ENCODE assay signal across 8 cellular contexts in genomic region chr1:1040004-1040991, GRCh38. TPM values are rescaled to one million over a fixed set of nuclear protein-coding genes. Genes with fewer than 3 reads are reported as not detected.
DNase-seq lines count a peak whose midpoint lies in the region; ATAC-seq lines count a peak whose summit lies in the region.

No MANE protein-coding gene starts in this region.

- H3K4me3 ChIP-seq in mesendoderm (ENCODE audit: low read length): no peak overlapping the region

- peak; percentile 51 for ATAC-seq in GM19035 (IDR thresholded peaks at IDR 0.05; ENCODE audit: unreplicated experiment)

- H3K27me3 ChIP-seq in mesendoderm (ENCODE audit: insufficient read depth, low read length, poor library complexity): no peaks in the 10 kb centered on the region

- no peak overlapping the region for H2BK15ac ChIP-seq in mesendoderm (replicated peaks; ENCODE audit: low read depth)

- no peak overlapping the region for H4K8ac ChIP-seq in mesendoderm (ENCODE audit: low read depth, low read length)

- H3K79me2 ChIP-seq in mesendoderm (ENCODE audit: control insufficient read depth, insufficient read depth, low read length): no peaks in the 10 kb centered on the region

- peaks cover 3% of the 10 kb centered on the region for H3K36me3 ChIP-seq in mesendoderm (ENCODE audit: control insufficient read depth, insufficient read depth, low read length)

- peak; percentile 98 for DNase-seq in AG08396 (ENCODE audit: low spot score)
- DNase-seq in NCI-H2171 (lab: John Stamatoyannopoulos, UW): peak; percentile 87
- DNase-seq in activated CD8-positive, alpha-beta memory T cell treated with anti-CD3 and anti-CD28 coated beads for 4 hours (ENCODE audit: low read depth in 2 of 2): peak; percentile 47 to 57
- DNase-seq in effector CD4-positive, alpha-beta T cell: peak; percentile 73
- DNase-seq in mesendoderm: peak; percentile 96
- peak; percentile 70 to 71 for DNase-seq in stimulated activated CD8-positive, alpha-beta memory T cell treated with anti-CD3 and anti-CD28 coated beads, Interleukin-15, amount 100 ng/mL, for 48 hours (ENCODE audit: low read depth in 2 of 2)
- DNase-seq in GOT3 (lab: John Stamatoyannopoulos, UW): no peak

- peak overlapping the region; percentile 76 for H3K56ac ChIP-seq in mesendoderm (ENCODE audit: low read length)

- WGBS in mesendoderm (ENCODE audit: extremely low coverage, insufficient coverage, low lambda C conversion rate): no CpG with 5 or more reads among the region's 99 CpGs

- no peak overlapping the region for H3K4ac ChIP-seq in mesendoderm (ENCODE audit: low read depth, low read length)

- peak overlapping the region; percentile 56 for H3K9ac ChIP-seq in mesendoderm (ENCODE audit: low read length)

- no peak overlapping the region for H3K18ac ChIP-seq in mesendoderm (ENCODE audit: low read length)

- no peak overlapping the region for H2BK5ac ChIP-seq in mesendoderm (ENCODE audit: low read length)

- peak overlapping the region; percentile 66 for H3K23ac ChIP-seq in mesendoderm (ENCODE audit: low read length)

- no peak overlapping the region for H4K5ac ChIP-seq in mesendoderm (ENCODE audit: low read length)

- H3K4me2 ChIP-seq in mesendoderm (ENCODE audit: low read length): peak overlapping the region; percentile 52

- no peaks in the 10 kb centered on the region for H3K79me1 ChIP-seq in mesendoderm (ENCODE audit: low read length)

- no peak overlapping the region for H3K27ac ChIP-seq in mesendoderm (ENCODE audit: low read depth, low read length)

- no peak overlapping the region for H2AK5ac ChIP-seq in mesendoderm (ENCODE audit: low read length)

- H2BK120ac ChIP-seq in mesendoderm (ENCODE audit: low read depth, low read length): no peak overlapping the region

- H3K4me1 ChIP-seq in mesendoderm (ENCODE audit: control insufficient read depth, low read depth, low read length): no peaks in the 10 kb centered on the region

RNA-seq across cellular contexts. Expression of gene AGRN, which starts 20.4 kb away (rescaled TPM):
- 26.7 TPM for polyA plus RNA-seq in mesendoderm (2013, experiment 1 of 2)
- polyA plus RNA-seq in mesendoderm (2013, experiment 2 of 2): 26.6 TPM

RNA-seq across cellular contexts. Expression of gene ISG15, which starts 27.0 kb away (rescaled TPM):
- 13.2 TPM for polyA plus RNA-seq in mesendoderm (2013, experiment 1 of 2)
- polyA plus RNA-seq in mesendoderm (2013, experiment 2 of 2): 12.9 TPM

RNA-seq across cellular contexts. Expression of gene RNF223, which starts 33.8 kb away (rescaled TPM):
- not detected for polyA plus RNA-seq in mesendoderm (2013, experiment 1 of 2)
- not detected for polyA plus RNA-seq in mesendoderm (2013, experiment 2 of 2)

RNA-seq across cellular contexts. Expression of gene HES4, which starts 40.4 kb away (rescaled TPM):
- 0.27 TPM for polyA plus RNA-seq in mesendoderm (2013, experiment 1 of 2)
- polyA plus RNA-seq in mesendoderm (2013, experiment 2 of 2): 0.34 TPM

RNA-seq across cellular contexts. Expression of gene PERM1, which starts 58.4 kb away (rescaled TPM):
- polyA plus RNA-seq in mesendoderm (2013, experiment 1 of 2): not detected
- polyA plus RNA-seq in mesendoderm (2013, experiment 2 of 2): not detected
